Comparison of ENCODE assay signal across 13 cellular contexts in genomic region chr5:93603711-93604118, GRCh38. TPM values are rescaled to one million over a fixed set of nuclear protein-coding genes. Genes with fewer than 3 reads are reported as not detected.
DNase-seq lines count a peak whose midpoint lies in the region; ATAC-seq and TF ChIP-seq lines count a peak whose summit lies in the region.
"Had no signal": no experiment of that assay in that cellular context is flagged by ENCODE, and none has a peak within 500 bp of the region (broad histone marks: within the 10 kb centered on the region; RNA-seq: fewer than 3 reads in every experiment).

No MANE protein-coding gene starts in this region.

- H3K36me3 ChIP-seq in heart left ventricle = no peaks in the 10 kb centered on the region

- peaks cover 75% of the 10 kb centered on the region for H3K27me3 Mint-ChIP-seq in nephron (ENCODE audit: low read depth)

- intact Hi-C loops in right cardiac atrium (cut with DNase I) = loop anchor here in 2 of 4 donors (10.0 kb wide), 2 partner anchors 191 to 201 kb away; no protein-coding TSS in a partner anchor
- intact Hi-C loops in heart left ventricle (cut with DNase I) = loop anchor here in 4 of 10 donors (10.0 kb wide), 2 partner anchors 291 to 311 kb away; no protein-coding TSS in a partner anchor

- TF ChIP-seq POLR2A in heart left ventricle (IDR thresholded peaks at IDR 0.05) = no peak

- no peaks in the 10 kb centered on the region for H3K9me3 Mint-ChIP-seq in nephron
- H3K9me3 Mint-ChIP-seq: CD4-positive, alpha-beta T cell had no signal

- peak overlapping the region; percentile 79 to 81 (median 81) for H3K4me3 Mint-ChIP-seq in nephron
- H3K4me3 Mint-ChIP-seq: CD4-positive, alpha-beta T cell had no signal

- ATAC-seq in right cardiac atrium (peak in 1 of 2 donors; percentile 34), heart left ventricle (no peak), GM19035 (IDR thresholded peaks at IDR 0.05; ENCODE audit: unreplicated experiment) (no peak)
- ATAC-seq: GM12878, Right ventricle myocardium inferior had no signal

- H3K27me3 ChIP-seq in right cardiac atrium (ENCODE audit: control insufficient read depth, insufficient read depth) (no peaks in the 10 kb centered on the region), heart left ventricle (peaks cover 42 to 100% (median 97%) of the 10 kb centered on the region in 9 donors)

- no peak overlapping the region for H3K27ac Mint-ChIP-seq in nephron
- H3K27ac Mint-ChIP-seq: CD4-positive, alpha-beta T cell had no signal

- H3K4me1 ChIP-seq in right cardiac atrium (ENCODE audit: control insufficient read depth, insufficient read depth, low read length) (no peaks in the 10 kb centered on the region), heart left ventricle (peaks cover 0 to 16% (median 5%) of the 10 kb centered on the region in 12 donors)

- TF ChIP-seq CTCF in heart left ventricle (IDR thresholded peaks at IDR 0.05) (no peak), coronary artery (IDR thresholded peaks at IDR 0.05) (no peak), nephron (IDR thresholded peaks at IDR 0.05; ENCODE audit: unreplicated experiment in 3 of 3) (no peak), RWPE1 (conservative IDR thresholded peaks at IDR 0.05; ENCODE audit: low read depth) (no peak)

- POLR2A ChIA-PET in RWPE1 (lab: Yijun Ruan, JAX; ENCODE audit: low non-redundant PET) = no interaction called here

- H3K27ac ChIP-seq in right cardiac atrium (ENCODE audit: low read length) (no peak overlapping the region), heart left ventricle (no peak overlapping the region), coronary artery (no peak overlapping the region), RWPE1 (no peak overlapping the region)

- CTCF ChIA-PET in RWPE1 (lab: Yijun Ruan, JAX) = interaction anchor here (0.5 to 1.2 kb wide), 2 partner anchors 196 to 1290 kb away, joined by 3 to 5 read pairs; no protein-coding TSS in a partner anchor

- H3K4me3 ChIP-seq in right cardiac atrium (ENCODE audit: low read length) = peak overlapping the region; percentile 23
- H3K4me3 ChIP-seq in heart left ventricle = peak overlapping the region in 3 of 12 donors; percentile 3 to 16 (median 6)
- peak overlapping the region; percentile 61 for H3K4me3 ChIP-seq in coronary artery
- H3K4me3 ChIP-seq: GM12878 had no signal

- H3K4me1 Mint-ChIP-seq in nephron = peaks cover 42% of the 10 kb centered on the region

- no peaks in the 10 kb centered on the region for H3K36me3 Mint-ChIP-seq in nephron (ENCODE audit: low read depth)

- WGBS in right cardiac atrium = 42% methylated on average over 10 of the region's 10 CpGs
- 29 to 40% (median 38%) methylated on average over 9 to 10 of the region's 10 CpGs for WGBS in heart left ventricle, 4 donors

- peak in 2 of 3 donors; percentile 20 to 61 for DNase-seq in right cardiac atrium
- no peak for DNase-seq in heart left ventricle
- no peak for DNase-seq in coronary artery (ENCODE audit: low spot score)
- DNase-seq in germinal center (ENCODE audit: low spot score) = no peak
- no peak for DNase-seq in T-helper 2 cell
- DNase-seq in RWPE1 (ENCODE audit: low spot score) = no peak
- DNase-seq: CD4-positive, alpha-beta T cell; NCI-H2081; stimulated activated naive CD4-positive, alpha-beta T cell had no signal

- no peaks in the 10 kb centered on the region for H3K9me3 ChIP-seq in right cardiac atrium (ENCODE audit: control insufficient read depth, low read length)
- no peaks in the 10 kb centered on the region for H3K9me3 ChIP-seq in heart left ventricle

RNA-seq across cellular contexts. Expression of gene NR2F1, which starts 20.7 kb away (rescaled TPM):
- 10 to 100 TPM; 22.1 to 59.2 (median 42.6) TPM for total RNA-seq in right cardiac atrium
- 29.0 TPM for polyA plus RNA-seq in right cardiac atrium
- 10 to 100 TPM in 1 of 9 donors, 1 to 10 TPM in 1, under 1 TPM in 4, not detected in 3; 0.37 to 13.5 (median 0.68) TPM for total RNA-seq in heart left ventricle
- under 1 TPM; 0.46 to 0.65 TPM for polyA plus RNA-seq in heart left ventricle
- total RNA-seq: CD4-positive, alpha-beta T cell had no signal

RNA-seq across cellular contexts. Expression of gene NR2F1-AS1, which starts 22.7 kb away (rescaled TPM):
- total RNA-seq in right cardiac atrium (10 to 100 TPM in 3 of 4 donors, 1 to 10 TPM in 1; 7.8 to 13.2 (median 11.8) TPM), heart left ventricle (1 to 10 TPM in 2 of 9 donors, under 1 TPM in 4, not detected in 3; 0.17 to 4.5 (median 0.82) TPM)
- polyA plus RNA-seq in right cardiac atrium (10.3 TPM), heart left ventricle (under 1 TPM; 0.24 to 0.57 TPM)
- total RNA-seq: CD4-positive, alpha-beta T cell had no signal

Comparison
In these comparisons a context has a peak if more than half of its experiments do, and no peak if none do; other contexts are left out.
1. DNase-seq: peak in right cardiac atrium (2 of 3); none in heart left ventricle (0 of 5), coronary artery (single experiment), germinal center (single experiment), T-helper 2 cell (0 of 5) and RWPE1 (single experiment).